ENCODE assay signal across 5 cellular contexts in the genomic region with DNA sequence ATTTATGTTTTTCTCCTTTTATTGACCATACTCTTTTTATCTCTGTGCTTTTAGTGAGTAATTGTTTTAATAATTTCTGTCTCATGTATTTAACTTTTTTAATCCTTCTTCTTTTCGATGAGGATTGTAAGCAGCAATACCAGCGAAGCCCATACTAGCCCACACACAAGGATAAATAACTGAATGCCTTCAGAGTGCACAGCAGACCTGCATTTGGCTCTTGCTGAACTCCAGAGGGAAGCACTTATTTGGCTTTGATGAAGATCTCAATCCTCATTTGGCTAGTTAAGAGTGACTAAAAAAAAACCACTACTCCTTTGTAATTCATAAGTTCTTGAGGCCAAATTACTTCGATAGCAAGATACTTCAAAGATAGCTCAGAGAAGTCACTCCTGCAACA.
"Had no signal": no experiment of that assay in that cellular context is flagged by ENCODE, and none has a peak within 500 bp of the region (broad histone marks: within the 10 kb centered on the region; RNA-seq: fewer than 3 reads in every experiment).

No MANE protein-coding gene starts in this region.

- H2AFZ ChIP-seq: GM23338 had no signal

- H3K27ac ChIP-seq: HL-60 had no signal

- H3K4me2 ChIP-seq: GM23338 had no signal

- H3K4me3 ChIP-seq: GM23338, K562 had no signal

- ATAC-seq: GM23338, HepG2, K562 had no signal

- DNase-seq: H9 had no signal
